Comparison of ENCODE assay signal across 9 cellular contexts in the genomic region with DNA sequence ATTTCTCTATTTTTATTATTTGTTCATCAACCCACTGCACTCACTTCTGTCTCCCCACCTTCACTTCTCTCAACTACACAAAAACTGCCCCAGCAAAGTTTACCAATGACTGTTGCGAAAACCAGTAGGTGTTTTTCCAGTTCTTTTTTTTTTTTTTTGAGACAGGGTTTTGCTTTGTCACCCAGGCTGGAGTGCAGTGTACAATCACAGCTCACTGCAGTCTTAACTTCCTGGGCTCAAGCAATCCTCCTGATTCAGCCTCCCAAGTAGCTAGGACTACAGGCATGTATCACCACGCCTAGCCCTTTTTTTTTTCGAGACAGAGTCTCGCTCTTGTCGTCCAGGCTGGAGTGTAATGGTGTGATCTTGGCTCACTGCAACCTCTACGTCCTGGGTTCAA.
"Had no signal": no experiment of that assay in that cellular context is flagged by ENCODE, and none has a peak within 500 bp of the region (broad histone marks: within the 10 kb centered on the region; RNA-seq: fewer than 3 reads in every experiment).

No MANE protein-coding gene starts in this region.

- H3K36me3 ChIP-seq: HAP-1 had no signal

- DNase-seq: GM23248, GOT3, H7, HFFc6, IMR-90 had no signal

- H3K9ac ChIP-seq: GM23248 had no signal

- H2AFZ ChIP-seq: GM23248 had no signal

- H3K4me1 ChIP-seq: HAP-1 had no signal

- ATAC-seq: HCT116, K562 had no signal

- H3K9me3 ChIP-seq: HAP-1 had no signal

- H3K27ac ChIP-seq: GM23248, HL-60 had no signal

- FAIRE-seq: K562 had no signal

- H3K4me3 ChIP-seq: GM23248, HAP-1, K562 had no signal
